Comparison of ENCODE assay signal across 1 cellular context in the genomic region with DNA sequence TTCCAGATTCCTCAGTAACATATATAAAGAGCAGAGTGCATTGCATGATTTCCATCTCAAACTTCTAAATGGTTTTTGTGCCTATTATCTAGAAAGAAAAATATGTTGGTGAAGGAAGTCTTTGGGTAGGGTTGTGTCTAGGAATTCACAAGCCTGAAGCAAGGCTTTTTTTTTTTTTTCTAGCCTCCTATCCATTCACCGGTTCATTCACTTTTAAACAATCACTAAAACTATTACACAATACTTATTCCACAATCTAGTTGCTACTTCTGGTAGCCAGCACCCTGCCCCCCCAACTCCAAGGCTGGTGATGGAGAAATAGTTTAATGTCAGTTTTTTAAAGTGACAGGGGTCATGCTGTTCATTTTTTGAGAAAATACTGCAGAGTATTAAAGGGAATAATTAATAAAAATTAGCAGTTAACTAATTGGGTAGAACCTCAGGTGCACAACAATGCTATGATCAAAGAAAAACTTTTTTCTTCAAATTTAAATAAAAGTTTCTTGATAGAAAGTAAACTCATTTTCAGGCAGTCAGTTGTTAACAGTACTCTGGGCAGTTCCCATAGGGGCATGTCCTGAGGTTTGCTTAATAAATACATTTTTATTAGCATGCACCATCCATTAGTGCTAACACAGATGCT.
TF ChIP-seq lines count a peak whose summit lies in the region.

No MANE protein-coding gene starts in this region.

TF ChIP-seq in HepG2, 621 proteins besides CTCF, POLR2A, EP300 and RAD21 (continued from another document and continues in another):
- TF ChIP-seq ZNF788 (CRISPR knock-in tag; IDR thresholded peaks at IDR 0.05; ENCODE audit: borderline replicate concordance) (no peak), ASH2L (IDR thresholded peaks at IDR 0.05; ENCODE audit: insufficient read length, low read depth, low read length) (no peak), KLF16 (CRISPR knock-in tag; IDR thresholded peaks at IDR 0.05) (no peak), GTF3A (CRISPR knock-in tag; conservative IDR thresholded peaks at IDR 0.05) (no peak), ZNF432 (CRISPR knock-in tag; IDR thresholded peaks at IDR 0.05; ENCODE audit: borderline replicate concordance) (no peak), CEBPB (IDR thresholded peaks at IDR 0.05; ENCODE audit: borderline replicate concordance, low read depth, low read length) (peak; percentile 68), DNMT3B (CRISPR knock-in tag; conservative IDR thresholded peaks at IDR 0.05) (no peak), ZNF143 (CRISPR knock-in tag; IDR thresholded peaks at IDR 0.05) (no peak), ZNF101 (CRISPR knock-in tag; IDR thresholded peaks at IDR 0.05; ENCODE audit: borderline replicate concordance, low read depth) (no peak), ZNF383 (CRISPR knock-in tag; IDR thresholded peaks at IDR 0.05; ENCODE audit: borderline replicate concordance) (no peak), FOXA1 (IDR thresholded peaks at IDR 0.05) (no peak), FOXA1 (CRISPR knock-in tag; IDR thresholded peaks at IDR 0.05) (no peak), JUND (CRISPR knock-in tag; IDR thresholded peaks at IDR 0.05) (no peak), ZNF746 (CRISPR knock-in tag; IDR thresholded peaks at IDR 0.05) (no peak), GPN1 (CRISPR knock-in tag; IDR thresholded peaks at IDR 0.05; ENCODE audit: borderline replicate concordance) (no peak), ARHGAP35 (CRISPR knock-in tag; IDR thresholded peaks at IDR 0.05; ENCODE audit: borderline replicate concordance) (no peak), LCORL (IDR thresholded peaks at IDR 0.05) (no peak), LCORL (CRISPR knock-in tag; IDR thresholded peaks at IDR 0.05) (no peak), CHD4 (IDR thresholded peaks at IDR 0.05; ENCODE audit: borderline replicate concordance, low read length) (0 out of 2 replicates have a peak, but pooled peaks have one; percentile 12), SMARCC2 (IDR thresholded peaks at IDR 0.05) (no peak), ZNF879 (CRISPR knock-in tag; IDR thresholded peaks at IDR 0.05) (no peak), CENPX (CRISPR knock-in tag; IDR thresholded peaks at IDR 0.05) (no peak), ZNF839 (CRISPR knock-in tag; IDR thresholded peaks at IDR 0.05; ENCODE audit: borderline replicate concordance) (no peak), TOE1 (CRISPR knock-in tag; IDR thresholded peaks at IDR 0.05) (no peak), CEBPG (CRISPR knock-in tag; IDR thresholded peaks at IDR 0.05) (peak; percentile 59), ZNF549 (CRISPR knock-in tag; IDR thresholded peaks at IDR 0.05) (no peak), PLRG1 (conservative IDR thresholded peaks at IDR 0.05) (no peak), HNRNPL (IDR thresholded peaks at IDR 0.05; ENCODE audit: low read depth, low read length) (no peak), ZNF607 (CRISPR knock-in tag; IDR thresholded peaks at IDR 0.05; ENCODE audit: borderline replicate concordance) (no peak), IKZF1 (IDR thresholded peaks at IDR 0.05) (no peak), RARA (CRISPR knock-in tag; IDR thresholded peaks at IDR 0.05) (no peak), ONECUT2 (CRISPR knock-in tag; IDR thresholded peaks at IDR 0.05) (no peak), SOX13 (IDR thresholded peaks at IDR 0.05) (no peak), SOX13 (CRISPR knock-in tag; conservative IDR thresholded peaks at IDR 0.05 in 1 of 2, IDR thresholded peaks at IDR 0.05 in 1 of 2) (0 out of 4 replicates have a peak, but pooled peaks of 1 of the 2 experiments have one; percentile 9), SIX1 (CRISPR knock-in tag; IDR thresholded peaks at IDR 0.05; ENCODE audit: borderline replicate concordance) (no peak), MXD4 (CRISPR knock-in tag; IDR thresholded peaks at IDR 0.05) (0 out of 2 replicates have a peak, but pooled peaks have one; percentile 3), NFIC (IDR thresholded peaks at IDR 0.05; ENCODE audit: low read length) (peak; percentile 30; the same call in 1 of the 2 replicates), SETDB1 (CRISPR knock-in tag; IDR thresholded peaks at IDR 0.05; ENCODE audit: borderline replicate concordance) (no peak), PRMT3 (CRISPR knock-in tag; IDR thresholded peaks at IDR 0.05; ENCODE audit: borderline replicate concordance, low read depth) (no peak), ZNF615 (CRISPR knock-in tag; IDR thresholded peaks at IDR 0.05; ENCODE audit: borderline replicate concordance) (no peak), ZNF263 (CRISPR knock-in tag; IDR thresholded peaks at IDR 0.05) (no peak)
- TF ChIP-seq, protein P1, sequence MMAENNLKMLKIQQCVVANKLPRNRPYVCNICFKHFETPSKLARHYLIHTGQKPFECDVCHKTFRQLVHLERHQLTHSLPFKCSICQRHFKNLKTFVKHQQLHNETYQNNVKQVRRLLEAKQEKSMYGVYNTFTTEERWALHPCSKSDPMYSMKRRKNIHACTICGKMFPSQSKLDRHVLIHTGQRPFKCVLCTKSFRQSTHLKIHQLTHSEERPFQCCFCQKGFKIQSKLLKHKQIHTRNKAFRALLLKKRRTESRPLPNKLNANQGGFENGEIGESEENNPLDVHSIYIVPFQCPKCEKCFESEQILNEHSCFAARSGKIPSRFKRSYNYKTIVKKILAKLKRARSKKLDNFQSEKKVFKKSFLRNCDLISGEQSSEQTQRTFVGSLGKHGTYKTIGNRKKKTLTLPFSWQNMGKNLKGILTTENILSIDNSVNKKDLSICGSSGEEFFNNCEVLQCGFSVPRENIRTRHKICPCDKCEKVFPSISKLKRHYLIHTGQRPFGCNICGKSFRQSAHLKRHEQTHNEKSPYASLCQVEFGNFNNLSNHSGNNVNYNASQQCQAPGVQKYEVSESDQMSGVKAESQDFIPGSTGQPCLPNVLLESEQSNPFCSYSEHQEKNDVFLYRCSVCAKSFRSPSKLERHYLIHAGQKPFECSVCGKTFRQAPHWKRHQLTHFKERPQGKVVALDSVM (CRISPR knock-in tag; IDR thresholded peaks at IDR 0.05): no peak
- TF ChIP-seq, protein P2, sequence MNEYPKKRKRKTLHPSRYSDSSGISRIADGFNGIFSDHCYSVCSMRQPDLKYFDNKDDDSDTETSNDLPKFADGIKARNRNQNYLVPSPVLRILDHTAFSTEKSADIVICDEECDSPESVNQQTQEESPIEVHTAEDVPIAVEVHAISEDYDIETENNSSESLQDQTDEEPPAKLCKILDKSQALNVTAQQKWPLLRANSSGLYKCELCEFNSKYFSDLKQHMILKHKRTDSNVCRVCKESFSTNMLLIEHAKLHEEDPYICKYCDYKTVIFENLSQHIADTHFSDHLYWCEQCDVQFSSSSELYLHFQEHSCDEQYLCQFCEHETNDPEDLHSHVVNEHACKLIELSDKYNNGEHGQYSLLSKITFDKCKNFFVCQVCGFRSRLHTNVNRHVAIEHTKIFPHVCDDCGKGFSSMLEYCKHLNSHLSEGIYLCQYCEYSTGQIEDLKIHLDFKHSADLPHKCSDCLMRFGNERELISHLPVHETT (CRISPR knock-in tag; conservative IDR thresholded peaks at IDR 0.05): no peak
- TF ChIP-seq, protein P3, sequence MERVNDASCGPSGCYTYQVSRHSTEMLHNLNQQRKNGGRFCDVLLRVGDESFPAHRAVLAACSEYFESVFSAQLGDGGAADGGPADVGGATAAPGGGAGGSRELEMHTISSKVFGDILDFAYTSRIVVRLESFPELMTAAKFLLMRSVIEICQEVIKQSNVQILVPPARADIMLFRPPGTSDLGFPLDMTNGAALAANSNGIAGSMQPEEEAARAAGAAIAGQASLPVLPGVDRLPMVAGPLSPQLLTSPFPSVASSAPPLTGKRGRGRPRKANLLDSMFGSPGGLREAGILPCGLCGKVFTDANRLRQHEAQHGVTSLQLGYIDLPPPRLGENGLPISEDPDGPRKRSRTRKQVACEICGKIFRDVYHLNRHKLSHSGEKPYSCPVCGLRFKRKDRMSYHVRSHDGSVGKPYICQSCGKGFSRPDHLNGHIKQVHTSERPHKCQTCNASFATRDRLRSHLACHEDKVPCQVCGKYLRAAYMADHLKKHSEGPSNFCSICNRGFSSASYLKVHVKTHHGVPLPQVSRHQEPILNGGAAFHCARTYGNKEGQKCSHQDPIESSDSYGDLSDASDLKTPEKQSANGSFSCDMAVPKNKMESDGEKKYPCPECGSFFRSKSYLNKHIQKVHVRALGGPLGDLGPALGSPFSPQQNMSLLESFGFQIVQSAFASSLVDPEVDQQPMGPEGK (CRISPR knock-in tag; IDR thresholded peaks at IDR 0.05): 0 out of 2 replicates have a peak, but pooled peaks have one; percentile 17
- TF ChIP-seq, protein P4, sequence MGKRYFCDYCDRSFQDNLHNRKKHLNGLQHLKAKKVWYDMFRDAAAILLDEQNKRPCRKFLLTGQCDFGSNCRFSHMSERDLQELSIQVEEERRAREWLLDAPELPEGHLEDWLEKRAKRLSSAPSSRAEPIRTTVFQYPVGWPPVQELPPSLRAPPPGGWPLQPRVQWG (CRISPR knock-in tag; IDR thresholded peaks at IDR 0.05; ENCODE audit: borderline replicate concordance, low read depth): no peak
- TF ChIP-seq, protein P5, sequence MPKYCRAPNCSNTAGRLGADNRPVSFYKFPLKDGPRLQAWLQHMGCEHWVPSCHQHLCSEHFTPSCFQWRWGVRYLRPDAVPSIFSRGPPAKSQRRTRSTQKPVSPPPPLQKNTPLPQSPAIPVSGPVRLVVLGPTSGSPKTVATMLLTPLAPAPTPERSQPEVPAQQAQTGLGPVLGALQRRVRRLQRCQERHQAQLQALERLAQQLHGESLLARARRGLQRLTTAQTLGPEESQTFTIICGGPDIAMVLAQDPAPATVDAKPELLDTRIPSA (CRISPR knock-in tag; IDR thresholded peaks at IDR 0.05; ENCODE audit: borderline replicate concordance): no peak
- TF ChIP-seq, protein P6, sequence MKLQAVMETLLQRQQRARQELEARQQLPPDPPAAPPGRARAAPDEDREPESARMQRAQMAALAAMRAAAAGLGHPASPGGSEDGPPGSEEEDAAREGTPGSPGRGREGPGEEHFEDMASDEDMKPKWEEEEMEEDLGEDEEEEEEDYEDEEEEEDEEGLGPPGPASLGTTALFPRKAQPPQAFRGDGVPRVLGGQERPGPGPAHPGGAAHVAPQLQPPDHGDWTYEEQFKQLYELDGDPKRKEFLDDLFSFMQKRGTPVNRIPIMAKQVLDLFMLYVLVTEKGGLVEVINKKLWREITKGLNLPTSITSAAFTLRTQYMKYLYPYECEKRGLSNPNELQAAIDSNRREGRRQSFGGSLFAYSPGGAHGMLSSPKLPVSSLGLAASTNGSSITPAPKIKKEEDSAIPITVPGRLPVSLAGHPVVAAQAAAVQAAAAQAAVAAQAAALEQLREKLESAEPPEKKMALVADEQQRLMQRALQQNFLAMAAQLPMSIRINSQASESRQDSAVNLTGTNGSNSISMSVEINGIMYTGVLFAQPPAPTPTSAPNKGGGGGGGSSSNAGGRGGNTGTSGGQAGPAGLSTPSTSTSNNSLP (IDR thresholded peaks at IDR 0.05; ENCODE audit: low read depth, low read length): no peak
- TF ChIP-seq, protein P7, sequence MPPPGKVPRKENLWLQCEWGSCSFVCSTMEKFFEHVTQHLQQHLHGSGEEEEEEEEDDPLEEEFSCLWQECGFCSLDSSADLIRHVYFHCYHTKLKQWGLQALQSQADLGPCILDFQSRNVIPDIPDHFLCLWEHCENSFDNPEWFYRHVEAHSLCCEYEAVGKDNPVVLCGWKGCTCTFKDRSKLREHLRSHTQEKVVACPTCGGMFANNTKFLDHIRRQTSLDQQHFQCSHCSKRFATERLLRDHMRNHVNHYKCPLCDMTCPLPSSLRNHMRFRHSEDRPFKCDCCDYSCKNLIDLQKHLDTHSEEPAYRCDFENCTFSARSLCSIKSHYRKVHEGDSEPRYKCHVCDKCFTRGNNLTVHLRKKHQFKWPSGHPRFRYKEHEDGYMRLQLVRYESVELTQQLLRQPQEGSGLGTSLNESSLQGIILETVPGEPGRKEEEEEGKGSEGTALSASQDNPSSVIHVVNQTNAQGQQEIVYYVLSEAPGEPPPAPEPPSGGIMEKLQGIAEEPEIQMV (CRISPR knock-in tag; IDR thresholded peaks at IDR 0.05; ENCODE audit: low read depth): no peak
- TF ChIP-seq, protein P8, sequence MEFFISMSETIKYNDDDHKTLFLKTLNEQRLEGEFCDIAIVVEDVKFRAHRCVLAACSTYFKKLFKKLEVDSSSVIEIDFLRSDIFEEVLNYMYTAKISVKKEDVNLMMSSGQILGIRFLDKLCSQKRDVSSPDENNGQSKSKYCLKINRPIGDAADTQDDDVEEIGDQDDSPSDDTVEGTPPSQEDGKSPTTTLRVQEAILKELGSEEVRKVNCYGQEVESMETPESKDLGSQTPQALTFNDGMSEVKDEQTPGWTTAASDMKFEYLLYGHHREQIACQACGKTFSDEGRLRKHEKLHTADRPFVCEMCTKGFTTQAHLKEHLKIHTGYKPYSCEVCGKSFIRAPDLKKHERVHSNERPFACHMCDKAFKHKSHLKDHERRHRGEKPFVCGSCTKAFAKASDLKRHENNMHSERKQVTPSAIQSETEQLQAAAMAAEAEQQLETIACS (CRISPR knock-in tag; IDR thresholded peaks at IDR 0.05): no peak
- TF ChIP-seq, protein P9, sequence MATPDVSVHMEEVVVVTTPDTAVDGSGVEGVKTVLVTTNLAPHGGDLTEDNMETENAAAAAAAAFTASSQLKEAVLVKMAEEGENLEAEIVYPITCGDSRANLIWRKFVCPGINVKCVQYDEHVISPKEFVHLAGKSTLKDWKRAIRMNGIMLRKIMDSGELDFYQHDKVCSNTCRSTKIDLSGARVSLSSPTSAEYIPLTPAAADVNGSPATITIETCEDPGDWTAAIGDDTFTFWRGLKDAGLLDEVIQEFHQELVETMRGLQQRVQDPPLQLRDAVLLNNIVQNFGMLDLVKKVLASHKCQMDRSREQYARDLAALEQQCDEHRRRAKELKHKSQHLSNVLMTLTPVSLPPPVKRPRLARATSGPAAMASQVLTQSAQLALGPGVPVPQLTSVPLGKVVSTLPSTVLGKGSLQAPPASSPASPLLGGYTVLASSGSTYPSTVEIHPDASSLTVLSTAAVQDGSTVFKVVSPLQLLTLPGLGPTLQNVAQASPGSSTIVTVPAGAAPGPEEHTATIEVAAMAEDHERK (CRISPR knock-in tag; IDR thresholded peaks at IDR 0.05; ENCODE audit: low read depth): no peak
- TF ChIP-seq, protein P10, sequence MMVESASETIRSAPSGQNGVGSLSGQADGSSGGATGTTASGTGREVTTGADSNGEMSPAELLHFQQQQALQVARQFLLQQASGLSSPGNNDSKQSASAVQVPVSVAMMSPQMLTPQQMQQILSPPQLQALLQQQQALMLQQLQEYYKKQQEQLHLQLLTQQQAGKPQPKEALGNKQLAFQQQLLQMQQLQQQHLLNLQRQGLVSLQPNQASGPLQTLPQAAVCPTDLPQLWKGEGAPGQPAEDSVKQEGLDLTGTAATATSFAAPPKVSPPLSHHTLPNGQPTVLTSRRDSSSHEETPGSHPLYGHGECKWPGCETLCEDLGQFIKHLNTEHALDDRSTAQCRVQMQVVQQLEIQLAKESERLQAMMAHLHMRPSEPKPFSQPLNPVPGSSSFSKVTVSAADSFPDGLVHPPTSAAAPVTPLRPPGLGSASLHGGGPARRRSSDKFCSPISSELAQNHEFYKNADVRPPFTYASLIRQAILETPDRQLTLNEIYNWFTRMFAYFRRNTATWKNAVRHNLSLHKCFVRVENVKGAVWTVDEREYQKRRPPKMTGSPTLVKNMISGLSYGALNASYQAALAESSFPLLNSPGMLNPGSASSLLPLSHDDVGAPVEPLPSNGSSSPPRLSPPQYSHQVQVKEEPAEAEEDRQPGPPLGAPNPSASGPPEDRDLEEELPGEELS (CRISPR knock-in tag; IDR thresholded peaks at IDR 0.05): no peak
